Comparison of ENCODE assay signal across 8 cellular contexts in the genomic region with DNA sequence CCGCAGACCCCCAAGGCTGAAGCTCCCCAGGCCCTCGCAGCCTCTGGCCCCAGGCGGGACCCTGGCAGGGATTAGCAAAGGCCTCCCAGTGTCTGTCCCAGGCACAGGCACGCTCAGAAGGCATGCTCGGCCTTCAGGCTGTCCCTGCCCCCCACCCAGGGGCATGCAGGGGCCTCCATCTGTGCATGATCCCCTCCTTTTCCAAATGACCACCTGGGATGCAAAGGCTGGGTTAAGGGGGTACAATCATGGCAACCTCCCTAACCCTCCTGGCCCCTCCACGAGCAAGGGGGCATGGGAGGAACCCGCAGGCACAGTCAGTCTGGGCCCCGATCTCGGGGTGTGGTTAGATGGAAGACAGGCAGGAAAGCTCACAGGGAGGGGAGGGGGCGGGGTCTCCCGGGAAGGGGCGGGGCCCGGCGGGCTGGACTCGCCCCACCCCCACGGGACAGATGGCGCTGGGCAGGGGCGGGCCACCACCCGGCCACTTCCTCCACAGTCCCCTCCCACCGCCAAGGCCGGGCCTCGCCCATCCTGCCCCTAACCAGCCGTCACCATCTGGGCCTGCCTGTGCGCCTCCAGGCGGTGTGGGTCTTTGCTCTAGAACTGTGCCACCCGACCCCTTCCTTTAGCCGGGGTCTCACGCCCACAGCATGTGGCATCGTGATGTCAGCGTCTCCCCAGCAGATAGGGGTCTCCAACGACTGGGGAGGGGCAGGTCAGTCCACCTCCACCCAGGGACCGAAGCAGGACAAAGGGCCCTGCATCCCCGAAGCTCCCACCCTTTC. TPM values are rescaled to one million over a fixed set of nuclear protein-coding genes. Genes with fewer than 3 reads are reported as not detected.
A peak's percentile ranks its signal among the peaks of the same experiment; 100 is the strongest.
DNase-seq lines count a peak whose midpoint lies in the region; ATAC-seq and TF ChIP-seq lines count a peak whose summit lies in the region.

No MANE protein-coding gene starts in this region.

- WGBS in heart left ventricle, 4 donors, result 15 to 19% (median 18%) methylated on average over 20 to 33 of the region's 33 CpGs
- WGBS in aorta, 2 donors, result 59 to 61% methylated on average over 32 to 33 of the region's 33 CpGs

- intact Hi-C loops in heart left ventricle (cut with DNase I), result no loop called here
- intact Hi-C loops in aorta (cut with DNase I), result no loop called here

- DNase-seq in AG08396 (ENCODE audit: low spot score) (peak; percentile 93), HT-29 (ENCODE audit: low spot score) (peak; percentile 83), adipocyte (ENCODE audit: low read depth) (peak; percentile 96), heart left ventricle (peak; percentile 93 to 97 (median 95)), pulmonary artery endothelial cell (ENCODE audit: low read depth, low spot score) (peak; percentile 65), aorta (peak; percentile 92 to 95)

- peak overlapping the region; percentile 66 for H3K4me3 ChIP-seq in adipocyte (ENCODE audit: low read length)
- peak overlapping the region in 11 of 12 donors; percentile 5 to 71 (median 62) for H3K4me3 ChIP-seq in heart left ventricle
- H3K4me3 ChIP-seq in aorta (ENCODE audit: low read length in 2 of 2), result no peak overlapping the region

- H3K27me3 ChIP-seq in adipocyte (replicated peaks; ENCODE audit: control insufficient read depth, insufficient read depth, low read length) (no peaks in the 10 kb centered on the region), heart left ventricle (peaks cover 0 to 7% (median 0%) of the 10 kb centered on the region in 9 donors), aorta (ENCODE audit: control insufficient read depth in 1 of 2, insufficient read depth in 2 of 2, low read length in 1 of 2) (no peaks in the 10 kb centered on the region)

- peak overlapping the region; percentile 82 for H3K9ac ChIP-seq in adipocyte (ENCODE audit: low read length)

- H3K36me3 ChIP-seq in adipocyte (ENCODE audit: control insufficient read depth, insufficient read depth, low read length, severe bottlenecking) (no peaks in the 10 kb centered on the region), heart left ventricle (peaks cover 0 to 6% (median 0%) of the 10 kb centered on the region in 9 donors), aorta (ENCODE audit: control insufficient read depth in 1 of 2, insufficient read depth in 2 of 2, low read length in 1 of 2) (no peaks in the 10 kb centered on the region)

- peak in 2 of 12 donors; percentile 10 to 18 for TF ChIP-seq CTCF in heart left ventricle (IDR thresholded peaks at IDR 0.05)

- ATAC-seq in GM19025 (IDR thresholded peaks at IDR 0.05; ENCODE audit: low read depth, unreplicated experiment) (peak; percentile 61), SK-N-SH treated with all-trans-retinoic acid at 6 μM for 48 hours (peak; percentile 85), heart left ventricle (peak; percentile 80 to 88 (median 82)), aorta (ENCODE audit: low FRiP score) (peak; percentile 80)

- H3K9me3 ChIP-seq in adipocyte (ENCODE audit: control insufficient read depth, low read length) (no peaks in the 10 kb centered on the region), heart left ventricle (no peaks in the 10 kb centered on the region), aorta (ENCODE audit: control insufficient read depth, low read length) (no peaks in the 10 kb centered on the region)

- H3K4me1 ChIP-seq in adipocyte (ENCODE audit: control insufficient read depth, insufficient read depth, low read length) (peaks cover 28% of the 10 kb centered on the region), heart left ventricle (peaks cover 8 to 87% (median 54%) of the 10 kb centered on the region in 12 donors), aorta (ENCODE audit: control insufficient read depth in 1 of 2, insufficient read depth in 2 of 2, low read length in 2 of 2) (no peaks in the 10 kb centered on the region)

- TF ChIP-seq POLR2A in heart left ventricle (IDR thresholded peaks at IDR 0.05), result peak in 1 of 2 donors; percentile 78

- H3K27ac ChIP-seq in heart left ventricle (peak overlapping the region; percentile 79 to 98 (median 91)), aorta (ENCODE audit: low read depth in 1 of 2, low read length in 2 of 2) (no peak overlapping the region)

TF ChIP-seq in SK-N-SH treated with all-trans-retinoic acid at 6 μM for 48 hours, 23 proteins besides CTCF, POLR2A, EP300 and RAD21:
- TF ChIP-seq, protein P1, sequence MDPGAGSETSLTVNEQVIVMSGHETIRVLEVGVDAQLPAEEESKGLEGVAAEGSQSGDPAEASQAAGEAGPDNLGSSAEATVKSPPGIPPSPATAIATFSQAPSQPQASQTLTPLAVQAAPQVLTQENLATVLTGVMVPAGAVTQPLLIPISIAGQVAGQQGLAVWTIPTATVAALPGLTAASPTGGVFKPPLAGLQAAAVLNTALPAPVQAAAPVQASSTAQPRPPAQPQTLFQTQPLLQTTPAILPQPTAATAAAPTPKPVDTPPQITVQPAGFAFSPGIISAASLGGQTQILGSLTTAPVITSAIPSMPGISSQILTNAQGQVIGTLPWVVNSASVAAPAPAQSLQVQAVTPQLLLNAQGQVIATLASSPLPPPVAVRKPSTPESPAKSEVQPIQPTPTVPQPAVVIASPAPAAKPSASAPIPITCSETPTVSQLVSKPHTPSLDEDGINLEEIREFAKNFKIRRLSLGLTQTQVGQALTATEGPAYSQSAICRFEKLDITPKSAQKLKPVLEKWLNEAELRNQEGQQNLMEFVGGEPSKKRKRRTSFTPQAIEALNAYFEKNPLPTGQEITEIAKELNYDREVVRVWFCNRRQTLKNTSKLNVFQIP (CRISPR knock-in tag; IDR thresholded peaks at IDR 0.05; ENCODE audit: borderline replicate concordance, low read depth), result no peak
- no peak for TF ChIP-seq RARB (CRISPR knock-in tag; IDR thresholded peaks at IDR 0.05)

RNA-seq across cellular contexts. Expression of gene REXO1, which starts 7.0 kb away (rescaled TPM):
- total RNA-seq in HT-29 (2014; rRNA removed; shearing (Covaris generic)), result 19.1 and 26.1 TPM in 2 replicates
- total RNA-seq in heart left ventricle, result 10 to 100 TPM; 13.2 to 22.4 (median 16.5) TPM
- polyA plus RNA-seq in heart left ventricle, result 10 to 100 TPM; 16.3 to 16.4 TPM
- 6.5 and 6.8 TPM in 2 replicates for total RNA-seq in pulmonary artery endothelial cell
- 10 to 100 TPM; 27.7 to 29.9 TPM for total RNA-seq in aorta
- 10 to 100 TPM in 1 of 2 donors, 1 to 10 TPM in 1; 4.8 to 25.6 TPM for polyA plus RNA-seq in aorta

RNA-seq across cellular contexts. Expression of gene KLF16, which starts 8.1 kb away (rescaled TPM):
- 25.2 and 34.5 TPM in 2 replicates for total RNA-seq in HT-29 (2014; rRNA removed; shearing (Covaris generic))
- total RNA-seq in heart left ventricle (10 to 100 TPM in 4 of 9 donors, 1 to 10 TPM in 5; 2.9 to 19.7 (median 9.2) TPM), pulmonary artery endothelial cell (7.0 and 9.8 TPM in 2 replicates), aorta (10 to 100 TPM; 17.3 to 18.3 TPM)
- polyA plus RNA-seq in heart left ventricle (10 to 100 TPM in 1 of 2 donors, 1 to 10 TPM in 1; 3.5 to 10.2 TPM), aorta (1 to 10 TPM; 5.1 to 6.6 TPM)

RNA-seq across cellular contexts. Expression of gene ABHD17A, which starts 30.1 kb away (rescaled TPM):
- total RNA-seq in HT-29 (2014; rRNA removed; shearing (Covaris generic)), result 136 and 141 TPM in 2 replicates
- total RNA-seq in heart left ventricle, result 100 to 1,000 TPM in 2 of 9 donors, 10 to 100 TPM in 7; 48.5 to 121 (median 52.0) TPM
- 100 to 1,000 TPM in 1 of 2 donors, 10 to 100 TPM in 1; 64.1 to 116 TPM for polyA plus RNA-seq in heart left ventricle
- total RNA-seq in pulmonary artery endothelial cell, result 77.4 and 128 TPM in 2 replicates
- total RNA-seq in aorta, result 10 to 100 TPM; 54.8 to 64.6 TPM
- 100 to 1,000 TPM in 1 of 2 donors, 10 to 100 TPM in 1; 48.8 to 116 TPM for polyA plus RNA-seq in aorta

RNA-seq across cellular contexts. Expression of gene ATP8B3, which starts 43.2 kb away (rescaled TPM):
- 0.65 and 2.0 TPM in 2 replicates for total RNA-seq in HT-29 (2014; rRNA removed; shearing (Covaris generic))
- total RNA-seq in heart left ventricle (1 to 10 TPM in 3 of 9 donors, under 1 TPM in 6; 0.19 to 3.5 (median 0.72) TPM), pulmonary artery endothelial cell (0.92 and 3.3 TPM in 2 replicates), aorta (1 to 10 TPM; 1.8 to 4.7 TPM)
- polyA plus RNA-seq in heart left ventricle (under 1 TPM; 0.42 to 0.78 TPM), aorta (under 1 TPM; 0.38 to 0.63 TPM)

RNA-seq across cellular contexts. Expression of gene ADAT3, which starts 50.0 kb away (rescaled TPM):
- 3.2 and 6.9 TPM in 2 replicates for total RNA-seq in HT-29 (2014; rRNA removed; shearing (Covaris generic))
- total RNA-seq in heart left ventricle (1 to 10 TPM; 1.2 to 5.1 (median 1.9) TPM), pulmonary artery endothelial cell (2.4 and 3.1 TPM in 2 replicates), aorta (1 to 10 TPM; 3.3 to 5.5 TPM)
- polyA plus RNA-seq in heart left ventricle (1 to 10 TPM; 1.6 to 3.1 TPM), aorta (1 to 10 TPM; 1.5 to 5.6 TPM)

Comparison
In these comparisons a context has a peak if more than half of its experiments do, and no peak if none do; other contexts are left out.
1. H3K4me3 ChIP-seq: peak in adipocyte (single experiment) and heart left ventricle (11 of 12); none in aorta (0 of 2).
2. H3K27ac ChIP-seq: peak in heart left ventricle (12 of 12); none in aorta (0 of 2).
3. Peak in every context shown above with its lines, with median percentiles within 50 percentile points of each other: DNase-seq and ATAC-seq.